ENCODE assay signal across 22 cellular contexts in genomic region chr2:126673215-126673614, GRCh38. TPM values are rescaled to one million over a fixed set of nuclear protein-coding genes. Genes with fewer than 3 reads are reported as not detected.
"Had no signal": no experiment of that assay in that cellular context is flagged by ENCODE, and none has a peak within 500 bp of the region (broad histone marks: within the 10 kb centered on the region; RNA-seq: fewer than 3 reads in every experiment).

No MANE protein-coding gene starts in this region.

- H3K27me3 Mint-ChIP-seq: activated B cell treated with CpG ODN at 0.5 μM for 24 hours; activated CD4-positive, alpha-beta T cell treated with anti-CD3 and anti-CD28 coated beads, Interleukin-2, amount 10 ng/mL, durations not matched to agents 24 days and 14 days; activated CD8-positive, alpha-beta memory T cell treated with anti-CD3 and anti-CD28 coated beads, Interleukin-2, amount 10 ng/mL, durations not matched to agents 7 days and 5 days; activated T-helper 17 cell treated with anti-CD3 and anti-CD28 coated beads, Interleukin-2, amount 50 U/mL, for 72 hours had no signal

- H3K27ac Mint-ChIP-seq: activated B cell treated with CpG ODN at 0.5 μM for 24 hours; activated CD4-positive, alpha-beta T cell treated with anti-CD3 and anti-CD28 coated beads, Interleukin-2, amount 10 ng/mL, durations not matched to agents 24 days and 14 days; activated CD8-positive, alpha-beta memory T cell treated with anti-CD3 and anti-CD28 coated beads, Interleukin-2, amount 10 ng/mL, durations not matched to agents 7 days and 5 days; activated T-helper 17 cell treated with anti-CD3 and anti-CD28 coated beads, Interleukin-2, amount 50 U/mL, for 72 hours had no signal

- DNase-seq: activated B cell treated with CpG ODN at 0.5 μM for 24 hours; activated CD4-positive, alpha-beta T cell treated with anti-CD3 and anti-CD28 coated beads for 1 hour; activated CD4-positive, alpha-beta T cell treated with anti-CD3 and anti-CD28 coated beads, Interleukin-2, amount 10 ng/mL, durations not matched to agents 24 days and 14 days; activated CD4-positive, alpha-beta T cell treated with anti-CD3 and anti-CD28 coated beads, Interleukin-2, amount 50 U/mL, for 48 hours; activated CD8-positive, alpha-beta memory T cell treated with anti-CD3 and anti-CD28 coated beads, Interleukin-2, amount 10 ng/mL, durations not matched to agents 7 days and 5 days; activated T-cell treated with anti-CD3 and anti-CD28 coated beads, Interleukin-2, amount 50 U/mL, for 4 hours; anterior cingulate cortex; caudate nucleus; Kasumi-1; KBM-7; NCI-H1105 treated with DMSO at 0.1 percent for 48 hours; NCI-H1436 treated with DMSO at 0.1 percent for 48 hours; NCI-H187; NCI-H2081 treated with DMSO at 0.1 percent for 48 hours; NCI-H446; NCI-H524; PC-3; SHP77 treated with DMSO at 0.1 percent for 48 hours; T-helper 2 cell; T1000 had no signal

- ATAC-seq: activated CD8-positive, alpha-beta memory T cell treated with anti-CD3 and anti-CD28 coated beads, Interleukin-2, amount 10 ng/mL, durations not matched to agents 7 days and 5 days; activated naive CD4-positive, alpha-beta T cell treated with anti-CD3 and anti-CD28 coated beads, Interleukin-2, amount 50 U/mL, for 72 hours; activated T-cell treated with anti-CD3 and anti-CD28 coated beads, Interleukin-2, amount 50 U/mL, for 4 hours; activated T-helper 17 cell treated with anti-CD3 and anti-CD28 coated beads, Interleukin-2, amount 50 U/mL, for 72 hours; PC-3 had no signal

- H3K4me3 Mint-ChIP-seq: activated B cell treated with CpG ODN at 0.5 μM for 24 hours; activated CD4-positive, alpha-beta T cell treated with anti-CD3 and anti-CD28 coated beads, Interleukin-2, amount 10 ng/mL, durations not matched to agents 24 days and 14 days; activated CD8-positive, alpha-beta memory T cell treated with anti-CD3 and anti-CD28 coated beads, Interleukin-2, amount 10 ng/mL, durations not matched to agents 7 days and 5 days; activated T-cell treated with anti-CD3 and anti-CD28 coated beads, Interleukin-2, amount 50 U/mL, for 4 hours; activated T-helper 17 cell treated with anti-CD3 and anti-CD28 coated beads, Interleukin-2, amount 50 U/mL, for 72 hours had no signal

RNA-seq across cellular contexts. Expression of gene GYPC, which starts 17.3 kb away (rescaled TPM):
- total RNA-seq: PC-3 had no signal
